Comparison of ENCODE assay signal across 8 cellular contexts in genomic region chr4:123444298-123444731, GRCh38. TPM values are rescaled to one million over a fixed set of nuclear protein-coding genes. Genes with fewer than 3 reads are reported as not detected.
DNase-seq lines count a peak whose midpoint lies in the region; ATAC-seq, FAIRE-seq and TF ChIP-seq lines count a peak whose summit lies in the region.

No MANE protein-coding gene starts in this region.

- no peaks in the 10 kb centered on the region for H3K27me3 Mint-ChIP-seq in activated T-cell treated with anti-CD3 and anti-CD28 coated beads, Interleukin-2, amount 50 U/mL, for 24 hours

- H3K9me3 ChIP-seq in HEK293 (ENCODE audit: control insufficient read depth, insufficient read depth, low read depth, low read length) (no peaks in the 10 kb centered on the region), Loucy (ENCODE audit: insufficient read depth, low read depth, low read length) (no peaks in the 10 kb centered on the region), iPS DF 6.9 (ENCODE audit: control insufficient read depth, insufficient read depth, low read length) (no peaks in the 10 kb centered on the region), smooth muscle cell (replicated peaks; ENCODE audit: low read depth) (no peaks in the 10 kb centered on the region)

- POLR2A ChIA-PET in HEK293 (lab: Yijun Ruan, JAX): no interaction called here

- H3K4me3 ChIP-seq in HEK293 (ENCODE audit: low read depth, low read length) (no peak overlapping the region), Loucy (ENCODE audit: low read length, poor library complexity, severe bottlenecking) (peak overlapping the region; percentile 65), iPS DF 6.9 (ENCODE audit: low read length) (no peak overlapping the region), smooth muscle cell (peak overlapping the region; percentile 31)

- peak overlapping the region; percentile 69 for H3K4me3 Mint-ChIP-seq in activated T-cell treated with anti-CD3 and anti-CD28 coated beads, Interleukin-2, amount 50 U/mL, for 24 hours

- peak; percentile 91 for ATAC-seq in GM18511 (IDR thresholded peaks at IDR 0.05; ENCODE audit: unreplicated experiment)

- WGBS in iPS DF 6.9 (ENCODE audit: insufficient coverage, insufficient read length): no CpG with 5 or more reads among the region's 9 CpGs
- 12% methylated on average over 9 of the region's 9 CpGs for WGBS in smooth muscle cell (ENCODE audit: low lambda C conversion rate)

- H3K36me3 ChIP-seq in HEK293 (ENCODE audit: control insufficient read depth in 2 of 2, insufficient read depth in 1 of 2, low read length in 2 of 2) (no peaks in the 10 kb centered on the region), Loucy (ENCODE audit: insufficient read depth, low read length) (no peaks in the 10 kb centered on the region), iPS DF 6.9 (ENCODE audit: control insufficient read depth, insufficient read depth, low read length) (no peaks in the 10 kb centered on the region), smooth muscle cell (ENCODE audit: low read depth) (no peaks in the 10 kb centered on the region)

- no peaks in the 10 kb centered on the region for H4K20me1 ChIP-seq in Loucy (ENCODE audit: insufficient read depth, low read length, poor library complexity, severe bottlenecking)
- no peaks in the 10 kb centered on the region for H4K20me1 ChIP-seq in smooth muscle cell (ENCODE audit: low read depth)

- H3K4me2 ChIP-seq in Loucy (ENCODE audit: low read depth, low read length, poor library complexity, severe bottlenecking): peak overlapping the region; percentile 82
- H3K4me2 ChIP-seq in smooth muscle cell: peak overlapping the region; percentile 50

- DNase-seq in activated T-cell treated with anti-CD3 and anti-CD28 coated beads, Interleukin-2, amount 50 U/mL, for 24 hours: peak; percentile 48
- DNase-seq in iPS DF 6.9 (ENCODE audit: low read depth, low spot score): peak; percentile 68
- DNase-seq in smooth muscle cell (lab: John Stamatoyannopoulos, UW; ENCODE audit: unreplicated experiment): peak; percentile 3
- no peak for DNase-seq in D721Med (ENCODE audit: insufficient read length, low spot score)
- no peak for DNase-seq in NCI-H1105 (lab: John Stamatoyannopoulos, UW)

- H3K4me1 ChIP-seq in HEK293 (ENCODE audit: control insufficient read depth, insufficient read depth, low read length): peaks cover 2% of the 10 kb centered on the region
- peaks cover 42% of the 10 kb centered on the region for H3K4me1 ChIP-seq in Loucy (ENCODE audit: insufficient read depth, low read length, poor library complexity, severe bottlenecking)
- H3K4me1 ChIP-seq in iPS DF 6.9 (ENCODE audit: control insufficient read depth, insufficient read depth, low read length): no peaks in the 10 kb centered on the region; the same call in 1 of the 2 replicates
- peaks cover 27% of the 10 kb centered on the region for H3K4me1 ChIP-seq in smooth muscle cell (ENCODE audit: low read depth)

- H2AFZ ChIP-seq in Loucy (ENCODE audit: low read length) (no peak overlapping the region), smooth muscle cell (ENCODE audit: low read depth) (peak overlapping the region; percentile 63)

- TF ChIP-seq CTCF in HEK293 (tag by site-specific recombination; IDR thresholded peaks at IDR 0.05) (no peak), Loucy (conservative IDR thresholded peaks at IDR 0.05; ENCODE audit: low read length) (no peak), smooth muscle cell (IDR thresholded peaks at IDR 0.05; ENCODE audit: borderline replicate concordance, insufficient read depth, poor library complexity, severe bottlenecking) (no peak), D721Med (IDR thresholded peaks at IDR 0.05; ENCODE audit: insufficient read depth, missing control alignments) (no peak)

- H3K9ac ChIP-seq in Loucy (ENCODE audit: low read depth, low read length, poor library complexity, severe bottlenecking) (peak overlapping the region; percentile 64), smooth muscle cell (ENCODE audit: low read depth) (no peak overlapping the region)

- H3K9me2 ChIP-seq in Loucy (replicated peaks; ENCODE audit: low read depth, low read length): no peaks in the 10 kb centered on the region

- H3K79me2 ChIP-seq in Loucy (ENCODE audit: insufficient read depth, low read length): no peaks in the 10 kb centered on the region
- H3K79me2 ChIP-seq in smooth muscle cell (ENCODE audit: low read depth): no peaks in the 10 kb centered on the region

- H3K36me3 Mint-ChIP-seq in activated T-cell treated with anti-CD3 and anti-CD28 coated beads, Interleukin-2, amount 50 U/mL, for 24 hours (ENCODE audit: low read depth): no peaks in the 10 kb centered on the region

- H3K4me1 Mint-ChIP-seq in activated T-cell treated with anti-CD3 and anti-CD28 coated beads, Interleukin-2, amount 50 U/mL, for 24 hours (ENCODE audit: low read depth): peaks cover 25% of the 10 kb centered on the region

- H3K27ac Mint-ChIP-seq in activated T-cell treated with anti-CD3 and anti-CD28 coated beads, Interleukin-2, amount 50 U/mL, for 24 hours: peak overlapping the region; percentile 93

- H3K27ac ChIP-seq in HEK293 (ENCODE audit: extremely low read depth, low read depth, low read length) (no peak overlapping the region; the same call in 1 of the 2 replicates), iPS DF 6.9 (ENCODE audit: low read length) (no peak overlapping the region), smooth muscle cell (ENCODE audit: low read depth) (peak overlapping the region; percentile 54)

- no peaks in the 10 kb centered on the region for H3K9me3 Mint-ChIP-seq in activated T-cell treated with anti-CD3 and anti-CD28 coated beads, Interleukin-2, amount 50 U/mL, for 24 hours

- CTCF ChIA-PET in HEK293 (lab: Yijun Ruan, JAX): interaction anchor here (0.6 kb wide), 1 partner anchor 13 kb away, joined by 4 read pairs; no protein-coding TSS in a partner anchor

- FAIRE-seq in D721Med (lab: Jason Lieb, UNC): no peak

- H3F3A ChIP-seq in Loucy (ENCODE audit: low read depth): peaks cover 4% of the 10 kb centered on the region; the same call in 1 of the 2 replicates
- H3F3A ChIP-seq in smooth muscle cell (ENCODE audit: low read depth): peaks cover 4% of the 10 kb centered on the region

- H3K27me3 ChIP-seq in Loucy (ENCODE audit: insufficient read depth, low read length, poor library complexity, severe bottlenecking) (no peaks in the 10 kb centered on the region), iPS DF 6.9 (ENCODE audit: control insufficient read depth, insufficient read depth, low read length) (no peaks in the 10 kb centered on the region), smooth muscle cell (ENCODE audit: low read depth) (no peaks in the 10 kb centered on the region)

TF ChIP-seq in HEK293, 187 proteins besides CTCF, POLR2A, EP300 and RAD21 (continues in another document):
- no peak for TF ChIP-seq ZBTB48 (tag by site-specific recombination; IDR thresholded peaks at IDR 0.05)
- TF ChIP-seq GLIS1 (tag by site-specific recombination; IDR thresholded peaks at IDR 0.05): no peak
- no peak for TF ChIP-seq ZFP69B (tag by site-specific recombination; IDR thresholded peaks at IDR 0.05)
- TF ChIP-seq ZNF629 (tag by site-specific recombination; IDR thresholded peaks at IDR 0.05): no peak
- TF ChIP-seq ZNF362 (tag by site-specific recombination; IDR thresholded peaks at IDR 0.05): no peak
- no peak for TF ChIP-seq ZEB2 (tag by site-specific recombination; IDR thresholded peaks at IDR 0.05)
- no peak for TF ChIP-seq ZNF518A (tag by site-specific recombination; conservative IDR thresholded peaks at IDR 0.05; ENCODE audit: low read depth)
- TF ChIP-seq ZNF157 (tag by site-specific recombination; IDR thresholded peaks at IDR 0.05): no peak
- TF ChIP-seq ZNF16 (tag by site-specific recombination; IDR thresholded peaks at IDR 0.05; ENCODE audit: low read depth): no peak
- no peak for TF ChIP-seq HOXA7 (CRISPR knock-in tag; IDR thresholded peaks at IDR 0.05; ENCODE audit: borderline replicate concordance)

RNA-seq across cellular contexts. Expression of gene SPRY1, which starts 47.7 kb away (rescaled TPM):
- total RNA-seq in smooth muscle cell: 17.4 and 17.8 TPM in 2 replicates
- 26.4 and 28.1 TPM in 2 replicates for polyA plus RNA-seq in smooth muscle cell

Comparison
In these comparisons a context has a peak if more than half of its experiments do, and no peak if none do; other contexts are left out.
1. H3K4me3 ChIP-seq: peak in Loucy (single experiment) and smooth muscle cell (single experiment); none in HEK293 (single experiment) and iPS DF 6.9 (single experiment).
2. DNase-seq: peak in activated T-cell treated with anti-CD3 and anti-CD28 coated beads, Interleukin-2, amount 50 U/mL, for 24 hours (single experiment), iPS DF 6.9 (single experiment) and smooth muscle cell (single experiment); none in D721Med (single experiment) and NCI-H1105 (single experiment).